Comparison of ENCODE assay signal across 10 cellular contexts in genomic region chr5:1537166-1538154, GRCh38. TPM values are rescaled to one million over a fixed set of nuclear protein-coding genes. Genes with fewer than 3 reads are reported as not detected.
A peak's percentile ranks its signal among the peaks of the same experiment; 100 is the strongest.
DNase-seq lines count a peak whose midpoint lies in the region; ATAC-seq and TF ChIP-seq lines count a peak whose summit lies in the region.
"Had no signal": no experiment of that assay in that cellular context is flagged by ENCODE, and none has a peak within 500 bp of the region (broad histone marks: within the 10 kb centered on the region; RNA-seq: fewer than 3 reads in every experiment).

No MANE protein-coding gene starts in this region.

- no peak for ATAC-seq in GM18502 (IDR thresholded peaks at IDR 0.05; ENCODE audit: poor library complexity, unreplicated experiment)

- TF ChIP-seq CTCF in NB4 (IDR thresholded peaks at IDR 0.05; ENCODE audit: low read depth, low read length) (no peak), osteoblast (IDR thresholded peaks at IDR 0.05; ENCODE audit: extremely low read depth, low read depth, low read length) (no peak), endothelial cell (IDR thresholded peaks at IDR 0.05; ENCODE audit: unreplicated experiment) (no peak)

- H3K4me2 ChIP-seq in osteoblast (ENCODE audit: insufficient read depth, low read length): peak overlapping the region; percentile 75

- no peaks in the 10 kb centered on the region for H3K36me3 Mint-ChIP-seq in CD8-positive, alpha-beta memory T cell
- peaks cover 4% of the 10 kb centered on the region for H3K36me3 Mint-ChIP-seq in endothelial cell (ENCODE audit: low read depth, unreplicated experiment)

- no peak for DNase-seq in CD8-positive, alpha-beta memory T cell
- no peak for DNase-seq in NB4 (ENCODE audit: low read depth)
- no peak for DNase-seq in effector memory CD4-positive, alpha-beta T cell
- peak; percentile 49 for DNase-seq in osteoblast (ENCODE audit: insufficient read length, low spot score, missing footprints)
- DNase-seq in OCI-M1 (lab: John Stamatoyannopoulos, UW): no peak
- DNase-seq in stimulated activated CD4-positive, alpha-beta T cell treated with anti-CD3 and anti-CD28 coated beads, Interleukin-15, amount 100 ng/mL, for 24 hours: no peak
- no peak for DNase-seq in endothelial cell (ENCODE audit: low spot score)
- DNase-seq: GDM1 had no signal

- CTCF ChIA-PET in CD8-positive, alpha-beta memory T cell (lab: Charles Lee): interaction anchor here (0.6 to 2.4 kb wide), 5 partner anchors 45 to 158 kb away, joined by 3 to 8 read pairs (median 6); no protein-coding TSS in a partner anchor

- peak overlapping the region; percentile 93 to 99 (median 95) for H3K27ac Mint-ChIP-seq in CD8-positive, alpha-beta memory T cell
- no peak overlapping the region for H3K27ac Mint-ChIP-seq in endothelial cell (ENCODE audit: unreplicated experiment)

- H3K27ac ChIP-seq in CD8-positive, alpha-beta memory T cell (ENCODE audit: low read depth, low read length): peak overlapping the region; percentile 74
- peak overlapping the region; percentile 66 for H3K27ac ChIP-seq in effector memory CD4-positive, alpha-beta T cell (ENCODE audit: insufficient read depth, low read length, poor library complexity, severe bottlenecking)
- no peak overlapping the region for H3K27ac ChIP-seq in osteoblast (ENCODE audit: low read depth, low read length)
- H3K27ac ChIP-seq: pancreas had no signal

- peak overlapping the region; percentile 28 to 90 (median 84) for H3K4me3 Mint-ChIP-seq in CD8-positive, alpha-beta memory T cell
- no peak overlapping the region for H3K4me3 Mint-ChIP-seq in endothelial cell (ENCODE audit: unreplicated experiment)

- no peaks in the 10 kb centered on the region for H3K9me3 ChIP-seq in CD8-positive, alpha-beta memory T cell (ENCODE audit: low read length)
- no peaks in the 10 kb centered on the region for H3K9me3 ChIP-seq in effector memory CD4-positive, alpha-beta T cell (ENCODE audit: control insufficient read depth, low read length)
- no peaks in the 10 kb centered on the region for H3K9me3 ChIP-seq in osteoblast (ENCODE audit: low read depth, low read length)
- H3K9me3 ChIP-seq: pancreas had no signal

- H2AFZ ChIP-seq in osteoblast (ENCODE audit: low read length): peak overlapping the region; percentile 56

- no peak for TF ChIP-seq POLR2A in NB4 (IDR thresholded peaks at IDR 0.05; ENCODE audit: extremely low read depth, insufficient read length)

- H4K20me1 ChIP-seq in osteoblast (ENCODE audit: insufficient read depth, low read length): no peaks in the 10 kb centered on the region

- peaks cover 0 to under 1% of the 10 kb centered on the region in 2 donors for H3K27me3 Mint-ChIP-seq in CD8-positive, alpha-beta memory T cell
- H3K27me3 Mint-ChIP-seq in endothelial cell (ENCODE audit: unreplicated experiment): peaks cover 12% of the 10 kb centered on the region

- no peaks in the 10 kb centered on the region for H3K36me3 ChIP-seq in CD8-positive, alpha-beta memory T cell (ENCODE audit: insufficient read depth, low read length)
- H3K36me3 ChIP-seq in effector memory CD4-positive, alpha-beta T cell (ENCODE audit: control insufficient read depth, insufficient read depth, low read length): no peaks in the 10 kb centered on the region
- no peaks in the 10 kb centered on the region for H3K36me3 ChIP-seq in osteoblast (ENCODE audit: insufficient read depth, low read length)
- H3K36me3 ChIP-seq: pancreas had no signal

- peak overlapping the region; percentile 51 for H3K4me3 ChIP-seq in CD8-positive, alpha-beta memory T cell (ENCODE audit: low read length)
- H3K4me3 ChIP-seq in NB4 (ENCODE audit: low read depth, low read length) (peak overlapping the region; percentile 40), osteoblast (ENCODE audit: insufficient read depth, low read length) (peak overlapping the region; percentile 39)
- peak overlapping the region; percentile 18 for H3K4me3 ChIP-seq in effector memory CD4-positive, alpha-beta T cell (ENCODE audit: insufficient read depth, low read depth, low read length, poor library complexity, severe bottlenecking)

- no peaks in the 10 kb centered on the region for H3K27me3 ChIP-seq in CD8-positive, alpha-beta memory T cell (ENCODE audit: insufficient read depth, low read length, poor library complexity, severe bottlenecking)
- H3K27me3 ChIP-seq in effector memory CD4-positive, alpha-beta T cell (replicated peaks; ENCODE audit: control insufficient read depth, insufficient read depth, low read length, poor library complexity, severe bottlenecking): no peaks in the 10 kb centered on the region
- H3K27me3 ChIP-seq in osteoblast (ENCODE audit: insufficient read depth, low read length): peaks cover 29% of the 10 kb centered on the region
- H3K27me3 ChIP-seq: pancreas had no signal

- peaks cover 29 to 38% (median 34%) of the 10 kb centered on the region in 3 donors for H3K4me1 Mint-ChIP-seq in CD8-positive, alpha-beta memory T cell
- no peaks in the 10 kb centered on the region for H3K4me1 Mint-ChIP-seq in endothelial cell (ENCODE audit: unreplicated experiment)

- POLR2A ChIA-PET in CD8-positive, alpha-beta memory T cell (lab: Charles Lee): interaction anchor here (1.9 to 2.9 kb wide), 2 partner anchors 14 to 151 kb away, joined by 12 to 20 read pairs; partner anchors contain the start of gene LPCAT1

- no peaks in the 10 kb centered on the region for H3K9me3 Mint-ChIP-seq in CD8-positive, alpha-beta memory T cell
- H3K9me3 Mint-ChIP-seq in endothelial cell (ENCODE audit: unreplicated experiment): no peaks in the 10 kb centered on the region

- H3K4me1 ChIP-seq in CD8-positive, alpha-beta memory T cell (ENCODE audit: insufficient read depth, low read length): peaks cover 26% of the 10 kb centered on the region
- H3K4me1 ChIP-seq in effector memory CD4-positive, alpha-beta T cell (ENCODE audit: control insufficient read depth, insufficient read depth, low read length, poor library complexity, severe bottlenecking): peaks cover 5% of the 10 kb centered on the region
- H3K4me1 ChIP-seq in osteoblast (ENCODE audit: insufficient read depth, low read length): peaks cover 7% of the 10 kb centered on the region

- H3K79me2 ChIP-seq in osteoblast (ENCODE audit: insufficient read depth, low read length): no peaks in the 10 kb centered on the region

RNA-seq across cellular contexts. Expression of gene LPCAT1, which starts 13.7 kb away (rescaled TPM):
- 100 to 1,000 TPM in 1 of 2 experiments, 10 to 100 TPM in 1; 92.5 to 101 TPM for total RNA-seq in CD8-positive, alpha-beta memory T cell
- 95.9 TPM for polyA plus RNA-seq in CD8-positive, alpha-beta memory T cell
- 11.6 and 15.6 TPM in 2 replicates for total RNA-seq in osteoblast
- 81.3 TPM for total RNA-seq in endothelial cell (ENCODE audit: unreplicated experiment)
